1 cellular context compared by ENCODE assay signal in genomic region chr2:1817256-1818127, GRCh38.
TF ChIP-seq lines count a peak whose summit lies in the region.

No MANE protein-coding gene starts in this region.

TF ChIP-seq in GM23338, 12 proteins besides CTCF, POLR2A, EP300 and RAD21 (continued from another document):
- no peak for TF ChIP-seq ZNF462 (CRISPR knock-in tag; IDR thresholded peaks at IDR 0.05)
- TF ChIP-seq CREB1 (CRISPR knock-in tag; IDR thresholded peaks at IDR 0.05; ENCODE audit: low read depth): no peak
- TF ChIP-seq POLR2AphosphoS5 (IDR thresholded peaks at IDR 0.05; ENCODE audit: low read depth): no peak
- no peak for TF ChIP-seq NANOG (IDR thresholded peaks at IDR 0.05; ENCODE audit: borderline replicate concordance)
- TF ChIP-seq REST (IDR thresholded peaks at IDR 0.05; ENCODE audit: unreplicated experiment): no peak
- no peak for TF ChIP-seq ZNF114 (CRISPR knock-in tag; IDR thresholded peaks at IDR 0.05)
- TF ChIP-seq STAT1 (IDR thresholded peaks at IDR 0.05; ENCODE audit: unreplicated experiment): no peak
